ENCODE assay signal across 1 cellular context in the genomic region with DNA sequence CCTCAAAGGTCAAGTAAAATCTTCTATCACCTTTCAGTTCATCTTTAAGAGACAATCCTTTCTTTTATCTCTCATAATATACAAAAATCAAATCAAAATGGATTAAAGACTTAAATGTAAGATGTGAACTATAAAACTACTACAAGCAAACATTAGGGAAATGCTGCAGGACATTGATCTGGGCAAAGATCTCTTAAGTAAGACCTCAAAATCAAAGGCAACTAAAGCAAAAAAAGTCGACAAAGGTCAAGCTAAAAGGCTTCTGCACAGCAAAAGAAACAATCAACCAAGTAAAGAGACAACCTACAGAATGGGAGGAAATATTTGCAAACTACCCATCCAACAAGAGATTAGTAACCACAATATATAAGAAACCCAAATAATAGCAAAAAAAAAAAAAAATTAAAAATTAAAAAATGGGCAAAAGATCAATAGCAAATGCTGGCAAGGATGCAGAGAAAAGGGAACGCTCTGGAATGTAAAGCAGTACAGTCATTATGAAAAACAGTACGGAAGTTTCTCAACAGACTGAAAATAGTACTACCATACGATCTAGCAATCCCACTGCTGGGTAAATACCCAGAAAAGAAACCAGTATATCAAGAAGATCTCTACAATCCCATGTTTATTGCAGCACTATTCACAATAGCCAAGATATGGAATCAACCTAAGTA.
TF ChIP-seq lines count a peak whose summit lies in the region.

No MANE protein-coding gene starts in this region.

TF ChIP-seq in GM12878, 131 proteins besides CTCF, POLR2A, EP300 and RAD21 (continued from another document and continues in another):
- TF ChIP-seq, protein P1, sequence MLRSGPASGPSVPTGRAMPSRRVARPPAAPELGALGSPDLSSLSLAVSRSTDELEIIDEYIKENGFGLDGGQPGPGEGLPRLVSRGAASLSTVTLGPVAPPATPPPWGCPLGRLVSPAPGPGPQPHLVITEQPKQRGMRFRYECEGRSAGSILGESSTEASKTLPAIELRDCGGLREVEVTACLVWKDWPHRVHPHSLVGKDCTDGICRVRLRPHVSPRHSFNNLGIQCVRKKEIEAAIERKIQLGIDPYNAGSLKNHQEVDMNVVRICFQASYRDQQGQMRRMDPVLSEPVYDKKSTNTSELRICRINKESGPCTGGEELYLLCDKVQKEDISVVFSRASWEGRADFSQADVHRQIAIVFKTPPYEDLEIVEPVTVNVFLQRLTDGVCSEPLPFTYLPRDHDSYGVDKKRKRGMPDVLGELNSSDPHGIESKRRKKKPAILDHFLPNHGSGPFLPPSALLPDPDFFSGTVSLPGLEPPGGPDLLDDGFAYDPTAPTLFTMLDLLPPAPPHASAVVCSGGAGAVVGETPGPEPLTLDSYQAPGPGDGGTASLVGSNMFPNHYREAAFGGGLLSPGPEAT (IDR thresholded peaks at IDR 0.05; ENCODE audit: low read depth) = 0 out of 2 replicates have a peak, but pooled peaks have one; percentile 47
- TF ChIP-seq DPF2 (IDR thresholded peaks at IDR 0.05) = no peak
- no peak for TF ChIP-seq NR2C2 (IDR thresholded peaks at IDR 0.05; ENCODE audit: borderline replicate concordance, control insufficient read depth, insufficient read length, low read depth)
- no peak for TF ChIP-seq PAX8 (IDR thresholded peaks at IDR 0.05)
- TF ChIP-seq, protein P2, sequence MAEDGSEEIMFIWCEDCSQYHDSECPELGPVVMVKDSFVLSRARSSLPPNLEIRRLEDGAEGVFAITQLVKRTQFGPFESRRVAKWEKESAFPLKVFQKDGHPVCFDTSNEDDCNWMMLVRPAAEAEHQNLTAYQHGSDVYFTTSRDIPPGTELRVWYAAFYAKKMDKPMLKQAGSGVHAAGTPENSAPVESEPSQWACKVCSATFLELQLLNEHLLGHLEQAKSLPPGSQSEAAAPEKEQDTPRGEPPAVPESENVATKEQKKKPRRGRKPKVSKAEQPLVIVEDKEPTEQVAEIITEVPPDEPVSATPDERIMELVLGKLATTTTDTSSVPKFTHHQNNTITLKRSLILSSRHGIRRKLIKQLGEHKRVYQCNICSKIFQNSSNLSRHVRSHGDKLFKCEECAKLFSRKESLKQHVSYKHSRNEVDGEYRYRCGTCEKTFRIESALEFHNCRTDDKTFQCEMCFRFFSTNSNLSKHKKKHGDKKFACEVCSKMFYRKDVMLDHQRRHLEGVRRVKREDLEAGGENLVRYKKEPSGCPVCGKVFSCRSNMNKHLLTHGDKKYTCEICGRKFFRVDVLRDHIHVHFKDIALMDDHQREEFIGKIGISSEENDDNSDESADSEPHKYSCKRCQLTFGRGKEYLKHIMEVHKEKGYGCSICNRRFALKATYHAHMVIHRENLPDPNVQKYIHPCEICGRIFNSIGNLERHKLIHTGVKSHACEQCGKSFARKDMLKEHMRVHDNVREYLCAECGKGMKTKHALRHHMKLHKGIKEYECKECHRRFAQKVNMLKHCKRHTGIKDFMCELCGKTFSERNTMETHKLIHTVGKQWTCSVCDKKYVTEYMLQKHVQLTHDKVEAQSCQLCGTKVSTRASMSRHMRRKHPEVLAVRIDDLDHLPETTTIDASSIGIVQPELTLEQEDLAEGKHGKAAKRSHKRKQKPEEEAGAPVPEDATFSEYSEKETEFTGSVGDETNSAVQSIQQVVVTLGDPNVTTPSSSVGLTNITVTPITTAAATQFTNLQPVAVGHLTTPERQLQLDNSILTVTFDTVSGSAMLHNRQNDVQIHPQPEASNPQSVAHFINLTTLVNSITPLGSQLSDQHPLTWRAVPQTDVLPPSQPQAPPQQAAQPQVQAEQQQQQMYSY (CRISPR knock-in tag; IDR thresholded peaks at IDR 0.05) = no peak
- TF ChIP-seq, protein P3, sequence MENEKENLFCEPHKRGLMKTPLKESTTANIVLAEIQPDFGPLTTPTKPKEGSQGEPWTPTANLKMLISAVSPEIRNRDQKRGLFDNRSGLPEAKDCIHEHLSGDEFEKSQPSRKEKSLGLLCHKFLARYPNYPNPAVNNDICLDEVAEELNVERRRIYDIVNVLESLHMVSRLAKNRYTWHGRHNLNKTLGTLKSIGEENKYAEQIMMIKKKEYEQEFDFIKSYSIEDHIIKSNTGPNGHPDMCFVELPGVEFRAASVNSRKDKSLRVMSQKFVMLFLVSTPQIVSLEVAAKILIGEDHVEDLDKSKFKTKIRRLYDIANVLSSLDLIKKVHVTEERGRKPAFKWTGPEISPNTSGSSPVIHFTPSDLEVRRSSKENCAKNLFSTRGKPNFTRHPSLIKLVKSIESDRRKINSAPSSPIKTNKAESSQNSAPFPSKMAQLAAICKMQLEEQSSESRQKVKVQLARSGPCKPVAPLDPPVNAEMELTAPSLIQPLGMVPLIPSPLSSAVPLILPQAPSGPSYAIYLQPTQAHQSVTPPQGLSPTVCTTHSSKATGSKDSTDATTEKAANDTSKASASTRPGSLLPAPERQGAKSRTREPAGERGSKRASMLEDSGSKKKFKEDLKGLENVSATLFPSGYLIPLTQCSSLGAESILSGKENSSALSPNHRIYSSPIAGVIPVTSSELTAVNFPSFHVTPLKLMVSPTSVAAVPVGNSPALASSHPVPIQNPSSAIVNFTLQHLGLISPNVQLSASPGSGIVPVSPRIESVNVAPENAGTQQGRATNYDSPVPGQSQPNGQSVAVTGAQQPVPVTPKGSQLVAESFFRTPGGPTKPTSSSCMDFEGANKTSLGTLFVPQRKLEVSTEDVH (IDR thresholded peaks at IDR 0.05; ENCODE audit: low read depth, partially characterized antibody) = no peak
- no peak for TF ChIP-seq JUND (IDR thresholded peaks at IDR 0.05; ENCODE audit: low read depth, low read length)
- no peak for TF ChIP-seq MEF2B (IDR thresholded peaks at IDR 0.05; ENCODE audit: partially characterized antibody, poor library complexity, severe bottlenecking)
- no peak for TF ChIP-seq RCOR1 (conservative IDR thresholded peaks at IDR 0.05; ENCODE audit: low read depth, low read length)
- TF ChIP-seq HDAC2 (IDR thresholded peaks at IDR 0.05) = no peak
- TF ChIP-seq, protein P4, sequence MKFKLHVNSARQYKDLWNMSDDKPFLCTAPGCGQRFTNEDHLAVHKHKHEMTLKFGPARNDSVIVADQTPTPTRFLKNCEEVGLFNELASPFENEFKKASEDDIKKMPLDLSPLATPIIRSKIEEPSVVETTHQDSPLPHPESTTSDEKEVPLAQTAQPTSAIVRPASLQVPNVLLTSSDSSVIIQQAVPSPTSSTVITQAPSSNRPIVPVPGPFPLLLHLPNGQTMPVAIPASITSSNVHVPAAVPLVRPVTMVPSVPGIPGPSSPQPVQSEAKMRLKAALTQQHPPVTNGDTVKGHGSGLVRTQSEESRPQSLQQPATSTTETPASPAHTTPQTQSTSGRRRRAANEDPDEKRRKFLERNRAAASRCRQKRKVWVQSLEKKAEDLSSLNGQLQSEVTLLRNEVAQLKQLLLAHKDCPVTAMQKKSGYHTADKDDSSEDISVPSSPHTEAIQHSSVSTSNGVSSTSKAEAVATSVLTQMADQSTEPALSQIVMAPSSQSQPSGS (IDR thresholded peaks at IDR 0.05; ENCODE audit: low read length) = peak; percentile 44; the same call in 1 of the 2 replicates
- no peak for TF ChIP-seq CREM (IDR thresholded peaks at IDR 0.05; ENCODE audit: low read depth)
- TF ChIP-seq MYB (IDR thresholded peaks at IDR 0.05; ENCODE audit: borderline replicate concordance, low read depth, low read length) = no peak
- peak; percentile 89 for TF ChIP-seq JUNB (IDR thresholded peaks at IDR 0.05)
- TF ChIP-seq ETV6 (conservative IDR thresholded peaks at IDR 0.05 in 1 of 2, IDR thresholded peaks at IDR 0.05 in 1 of 2; ENCODE audit: borderline replicate concordance in 1 of 2, low read depth in 1 of 2) = 0 out of 4 replicates have a peak, but pooled peaks of 1 of the 2 experiments have one; percentile 40
- TF ChIP-seq, protein P5, sequence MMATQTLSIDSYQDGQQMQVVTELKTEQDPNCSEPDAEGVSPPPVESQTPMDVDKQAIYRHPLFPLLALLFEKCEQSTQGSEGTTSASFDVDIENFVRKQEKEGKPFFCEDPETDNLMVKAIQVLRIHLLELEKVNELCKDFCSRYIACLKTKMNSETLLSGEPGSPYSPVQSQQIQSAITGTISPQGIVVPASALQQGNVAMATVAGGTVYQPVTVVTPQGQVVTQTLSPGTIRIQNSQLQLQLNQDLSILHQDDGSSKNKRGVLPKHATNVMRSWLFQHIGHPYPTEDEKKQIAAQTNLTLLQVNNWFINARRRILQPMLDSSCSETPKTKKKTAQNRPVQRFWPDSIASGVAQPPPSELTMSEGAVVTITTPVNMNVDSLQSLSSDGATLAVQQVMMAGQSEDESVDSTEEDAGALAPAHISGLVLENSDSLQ (IDR thresholded peaks at IDR 0.05) = no peak
- no peak for TF ChIP-seq ZNF384 (IDR thresholded peaks at IDR 0.05; ENCODE audit: borderline replicate concordance, low read depth, low read length)
- TF ChIP-seq BRCA1 (IDR thresholded peaks at IDR 0.05; ENCODE audit: low read depth, low read length) = no peak
- TF ChIP-seq, protein P6, sequence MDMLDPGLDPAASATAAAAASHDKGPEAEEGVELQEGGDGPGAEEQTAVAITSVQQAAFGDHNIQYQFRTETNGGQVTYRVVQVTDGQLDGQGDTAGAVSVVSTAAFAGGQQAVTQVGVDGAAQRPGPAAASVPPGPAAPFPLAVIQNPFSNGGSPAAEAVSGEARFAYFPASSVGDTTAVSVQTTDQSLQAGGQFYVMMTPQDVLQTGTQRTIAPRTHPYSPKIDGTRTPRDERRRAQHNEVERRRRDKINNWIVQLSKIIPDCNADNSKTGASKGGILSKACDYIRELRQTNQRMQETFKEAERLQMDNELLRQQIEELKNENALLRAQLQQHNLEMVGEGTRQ (IDR thresholded peaks at IDR 0.05; ENCODE audit: borderline replicate concordance, low read depth, low read length) = no peak
- TF ChIP-seq E2F4 (IDR thresholded peaks at IDR 0.05; ENCODE audit: low read depth, low read length) = no peak
- TF ChIP-seq NFIC (IDR thresholded peaks at IDR 0.05; ENCODE audit: low read depth, low read length) = peak; percentile 71
- TF ChIP-seq BCL11A (IDR thresholded peaks at IDR 0.05; ENCODE audit: low read depth, low read length) = no peak
- TF ChIP-seq IKZF2 (IDR thresholded peaks at IDR 0.05) = peak; percentile 48 to 73
- no peak for TF ChIP-seq HDGF (IDR thresholded peaks at IDR 0.05)
- TF ChIP-seq MLLT1 (IDR thresholded peaks at IDR 0.05) = 0 out of 2 replicates have a peak, but pooled peaks have one; percentile 9
- no peak for TF ChIP-seq FOS (IDR thresholded peaks at IDR 0.05; ENCODE audit: borderline replicate concordance, extremely low read depth, insufficient read length)
- no peak for TF ChIP-seq RBBP5 (conservative IDR thresholded peaks at IDR 0.05)
- TF ChIP-seq RUNX3 (IDR thresholded peaks at IDR 0.05; ENCODE audit: low read length) = peak; percentile 41; the same call in 1 of the 2 replicates
- TF ChIP-seq CBFB (IDR thresholded peaks at IDR 0.05; ENCODE audit: low read depth) = no peak
- TF ChIP-seq, protein P7, sequence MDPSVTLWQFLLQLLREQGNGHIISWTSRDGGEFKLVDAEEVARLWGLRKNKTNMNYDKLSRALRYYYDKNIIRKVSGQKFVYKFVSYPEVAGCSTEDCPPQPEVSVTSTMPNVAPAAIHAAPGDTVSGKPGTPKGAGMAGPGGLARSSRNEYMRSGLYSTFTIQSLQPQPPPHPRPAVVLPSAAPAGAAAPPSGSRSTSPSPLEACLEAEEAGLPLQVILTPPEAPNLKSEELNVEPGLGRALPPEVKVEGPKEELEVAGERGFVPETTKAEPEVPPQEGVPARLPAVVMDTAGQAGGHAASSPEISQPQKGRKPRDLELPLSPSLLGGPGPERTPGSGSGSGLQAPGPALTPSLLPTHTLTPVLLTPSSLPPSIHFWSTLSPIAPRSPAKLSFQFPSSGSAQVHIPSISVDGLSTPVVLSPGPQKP (IDR thresholded peaks at IDR 0.05; ENCODE audit: low read depth, low read length) = no peak
- TF ChIP-seq, protein P8, sequence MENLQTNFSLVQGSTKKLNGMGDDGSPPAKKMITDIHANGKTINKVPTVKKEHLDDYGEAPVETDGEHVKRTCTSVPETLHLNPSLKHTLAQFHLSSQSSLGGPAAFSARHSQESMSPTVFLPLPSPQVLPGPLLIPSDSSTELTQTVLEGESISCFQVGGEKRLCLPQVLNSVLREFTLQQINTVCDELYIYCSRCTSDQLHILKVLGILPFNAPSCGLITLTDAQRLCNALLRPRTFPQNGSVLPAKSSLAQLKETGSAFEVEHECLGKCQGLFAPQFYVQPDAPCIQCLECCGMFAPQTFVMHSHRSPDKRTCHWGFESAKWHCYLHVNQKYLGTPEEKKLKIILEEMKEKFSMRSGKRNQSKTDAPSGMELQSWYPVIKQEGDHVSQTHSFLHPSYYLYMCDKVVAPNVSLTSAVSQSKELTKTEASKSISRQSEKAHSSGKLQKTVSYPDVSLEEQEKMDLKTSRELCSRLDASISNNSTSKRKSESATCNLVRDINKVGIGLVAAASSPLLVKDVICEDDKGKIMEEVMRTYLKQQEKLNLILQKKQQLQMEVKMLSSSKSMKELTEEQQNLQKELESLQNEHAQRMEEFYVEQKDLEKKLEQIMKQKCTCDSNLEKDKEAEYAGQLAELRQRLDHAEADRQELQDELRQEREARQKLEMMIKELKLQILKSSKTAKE (IDR thresholded peaks at IDR 0.05; ENCODE audit: low read depth, poor library complexity, severe bottlenecking) = no peak
- no peak for TF ChIP-seq SMC3 (IDR thresholded peaks at IDR 0.05; ENCODE audit: borderline replicate concordance, low read length)
